Comparison of ENCODE assay signal across 24 cellular contexts in genomic region chr5:122978644-122979297, GRCh38. TPM values are rescaled to one million over a fixed set of nuclear protein-coding genes. Genes with fewer than 3 reads are reported as not detected.
DNase-seq lines count a peak whose midpoint lies in the region; ATAC-seq, FAIRE-seq and TF ChIP-seq lines count a peak whose summit lies in the region.
"Had no signal": no experiment of that assay in that cellular context is flagged by ENCODE, and none has a peak within 500 bp of the region (broad histone marks: within the 10 kb centered on the region; RNA-seq: fewer than 3 reads in every experiment).

No MANE protein-coding gene starts in this region.

- TF ChIP-seq CTCF in HEK293 (tag by site-specific recombination; IDR thresholded peaks at IDR 0.05) (no peak), pancreas (IDR thresholded peaks at IDR 0.05) (no peak)

- H3K9me3 ChIP-seq in HEK293 (ENCODE audit: control insufficient read depth, insufficient read depth, low read depth, low read length) (no peaks in the 10 kb centered on the region), pancreas (no peaks in the 10 kb centered on the region)
- H3K9me3 ChIP-seq: BE2C had no signal

- no peak for DNase-seq in left lobe of liver (ENCODE audit: low spot score)
- no peak for DNase-seq in pancreas
- no peak for DNase-seq in SKM-1 treated with dmso at 0.1 percent for 144 hours (lab: John Stamatoyannopoulos, UW; ENCODE audit: unreplicated experiment)
- no peak for DNase-seq in SK-N-DZ (ENCODE audit: low spot score)
- no peak for DNase-seq in cerebellar cortex (ENCODE audit: low spot score)
- no peak for DNase-seq in putamen (ENCODE audit: low spot score)
- DNase-seq: ACHN; BE2C; C1 segment of cervical spinal cord; CD4-positive, CD25-positive, alpha-beta regulatory T cell; CD8-positive, alpha-beta memory T cell; COR-L47; DMS 273 treated with DMSO at 0.1 percent for 48 hours; DMS53; DND-41; EL; GM23248; H7 had no signal

- H3K36me3 ChIP-seq in HEK293 (ENCODE audit: control insufficient read depth in 2 of 2, insufficient read depth in 1 of 2, low read length in 2 of 2): no peaks in the 10 kb centered on the region
- no peaks in the 10 kb centered on the region for H3K36me3 ChIP-seq in pancreas
- H3K36me3 ChIP-seq: BE2C had no signal

- peak; percentile 48 for ATAC-seq in GM18907 (IDR thresholded peaks at IDR 0.05; ENCODE audit: unreplicated experiment)
- ATAC-seq in left lobe of liver: peak; percentile 50
- ATAC-seq in pancreas: peak; percentile 47 to 73 (median 51)
- ATAC-seq: HCT116 had no signal

- CTCF ChIA-PET in HEK293 (lab: Yijun Ruan, JAX): interaction anchor here (1.0 kb wide), 1 partner anchor 27 kb away, joined by 5 read pairs; no protein-coding TSS in a partner anchor

- H3K27me3 ChIP-seq in pancreas: no peaks in the 10 kb centered on the region
- H3K27me3 ChIP-seq: BE2C had no signal

- H3K4me1 ChIP-seq in HEK293 (ENCODE audit: control insufficient read depth, insufficient read depth, low read length): peaks cover 11% of the 10 kb centered on the region
- H3K4me1 ChIP-seq in pancreas: peaks cover 7 to 34% (median 14%) of the 10 kb centered on the region in 3 donors
- H3K4me1 ChIP-seq: BE2C had no signal

- POLR2A ChIA-PET in HEK293 (lab: Yijun Ruan, JAX): interaction anchor here (0.6 kb wide), 1 partner anchor 23 kb away, joined by 5 read pairs; no protein-coding TSS in a partner anchor

- H3K27ac ChIP-seq in HEK293 (ENCODE audit: extremely low read depth, low read depth, low read length) (no peak overlapping the region), pancreas (peak overlapping the region; percentile 16 to 65 (median 42))
- H3K27ac ChIP-seq: GM23248 had no signal

- H3K4me3 ChIP-seq in HEK293 (ENCODE audit: low read depth, low read length) (no peak overlapping the region), pancreas (no peak overlapping the region)
- H3K4me3 ChIP-seq: GM23248 had no signal

- no peak for FAIRE-seq in pancreas (lab: Jason Lieb, UNC)
- FAIRE-seq: GM12891, HTR-8/SVneo had no signal

- intact Hi-C loops in pancreas (cut with DNase I): no loop called here

- WGBS in pancreas, 2 donors: 62 to 72% methylated on average over 5 of the region's 5 CpGs

TF ChIP-seq in HEK293, 187 proteins besides CTCF, POLR2A, EP300 and RAD21:
- TF ChIP-seq HOXC10 (CRISPR knock-in tag; IDR thresholded peaks at IDR 0.05): no peak
- TF ChIP-seq REST (tag by site-specific recombination; IDR thresholded peaks at IDR 0.05): peak; percentile 51; the same call in 1 of the 2 replicates
- TF ChIP-seq PRDM6 (tag by site-specific recombination; IDR thresholded peaks at IDR 0.05): peak; percentile 65
- no peak for TF ChIP-seq ZNF600 (tag by site-specific recombination; IDR thresholded peaks at IDR 0.05)
- TF ChIP-seq ZNF624 (tag by site-specific recombination; IDR thresholded peaks at IDR 0.05): no peak
- no peak for TF ChIP-seq ZFP69B (tag by site-specific recombination; IDR thresholded peaks at IDR 0.05)
- no peak for TF ChIP-seq GLIS1 (tag by site-specific recombination; IDR thresholded peaks at IDR 0.05)
- TF ChIP-seq PATZ1 (tag by site-specific recombination; IDR thresholded peaks at IDR 0.05): no peak
TF ChIP-seq in HEK293: peak in this region for 2.

RNA-seq across cellular contexts. Expression of gene PPIC, which starts 57.8 kb away (rescaled TPM):
- total RNA-seq in left lobe of liver (18.6 TPM), pancreas (10 to 100 TPM; 11.9 to 26.4 (median 14.2) TPM)
- polyA plus RNA-seq in pancreas: 10 to 100 TPM; 12.5 to 13.0 TPM
- not detected in 2 replicates for polyA plus RNA-seq in SK-N-DZ (2014; cell fraction: cytosol; rRNA removed)
- polyA plus RNA-seq in SK-N-DZ (2014; cell fraction: nucleus; rRNA removed): 0.24 TPM in 1 of 2 replicates, not detected in the other
- total RNA-seq: CD4-positive, CD25-positive, alpha-beta regulatory T cell; CD8-positive, alpha-beta memory T cell had no signal
- polyA plus RNA-seq: CD4-positive, CD25-positive, alpha-beta regulatory T cell; CD8-positive, alpha-beta memory T cell; IgD-negative memory B cell had no signal
